Comparison of ENCODE assay signal across 8 cellular contexts in the genomic region with DNA sequence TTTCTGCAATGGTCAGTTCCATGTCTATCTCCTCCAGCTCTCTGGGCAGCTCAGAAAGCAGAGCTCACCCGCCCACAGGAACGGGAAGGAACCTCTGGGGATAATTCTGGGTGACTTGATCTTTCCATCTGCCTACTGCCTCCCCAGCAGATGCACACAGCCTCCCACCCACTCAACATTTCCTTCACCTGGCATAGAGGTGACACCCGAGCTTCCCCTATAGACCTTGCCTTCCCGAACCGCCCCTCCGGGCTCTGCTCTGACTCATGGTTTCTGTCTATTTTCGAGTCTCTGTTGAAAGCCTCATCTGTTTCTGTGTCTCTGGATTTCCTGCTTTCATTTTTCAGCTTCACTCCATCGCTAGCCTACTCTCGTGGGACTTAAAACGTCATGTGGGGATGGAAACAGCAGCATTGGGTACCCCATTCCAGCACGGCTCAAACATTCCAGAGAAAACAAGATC. TPM values are rescaled to one million over a fixed set of nuclear protein-coding genes. Genes with fewer than 3 reads are reported as not detected.
A peak's percentile ranks its signal among the peaks of the same experiment; 100 is the strongest.
DNase-seq lines count a peak whose midpoint lies in the region; ATAC-seq and TF ChIP-seq lines count a peak whose summit lies in the region.

No MANE protein-coding gene starts in this region.

- TF ChIP-seq CTCF in foreskin keratinocyte (conservative IDR thresholded peaks at IDR 0.05) = no peak

- H3K27me3 ChIP-seq in foreskin keratinocyte = no peaks in the 10 kb centered on the region

- ATAC-seq in GM19467 (IDR thresholded peaks at IDR 0.05; ENCODE audit: unreplicated experiment) = peak; percentile 75
- ATAC-seq in foreskin keratinocyte = peak; percentile 58

- H3K4me1 ChIP-seq in foreskin keratinocyte = no peaks in the 10 kb centered on the region

- DNase-seq in AG20443 (ENCODE audit: low spot score) (peak; percentile 69), HPDE6-E6E7 (ENCODE audit: extremely low spot score) (peak; percentile 76), activated T-cell treated with anti-CD3 and anti-CD28 coated beads for 48 hours (ENCODE audit: low read depth) (peak; percentile 68), foreskin keratinocyte (peak in 1 of 2 donors; percentile 42), DMS114 treated with DMSO at 0.1 percent for 48 hours (lab: John Stamatoyannopoulos, UW; ENCODE audit: unreplicated experiment) (no peak), middle frontal gyrus (ENCODE audit: extremely low spot score, low spot score) (no peak)
- peak; percentile 65 to 67 for DNase-seq in stimulated activated CD4-positive, alpha-beta T cell treated with anti-CD3 and anti-CD28 coated beads, Interleukin-2, amount 100 ng/mL, for 48 hours

- peak overlapping the region; percentile 79 for H3K27ac ChIP-seq in foreskin keratinocyte

RNA-seq across cellular contexts. Expression of gene GGA3, which starts 11.4 kb away (rescaled TPM):
- total RNA-seq in foreskin keratinocyte = 19.1 and 20.7 TPM in 2 replicates
- polyA plus RNA-seq in foreskin keratinocyte = 12.3 and 12.8 TPM in 2 replicates

RNA-seq across cellular contexts. Expression of gene MRPS7, which starts 11.6 kb away (rescaled TPM):
- total RNA-seq in foreskin keratinocyte = 105 and 110 TPM in 2 replicates
- 126 and 127 TPM in 2 replicates for polyA plus RNA-seq in foreskin keratinocyte

RNA-seq across cellular contexts. Expression of gene MIF4GD, which starts 21.0 kb away (rescaled TPM):
- 11.6 and 13.7 TPM in 2 replicates for total RNA-seq in foreskin keratinocyte
- polyA plus RNA-seq in foreskin keratinocyte = 17.8 and 19.6 TPM in 2 replicates

RNA-seq across cellular contexts. Expression of gene SLC25A19, which starts 39.2 kb away (rescaled TPM):
- total RNA-seq in foreskin keratinocyte = 12.3 and 13.2 TPM in 2 replicates
- 11.8 and 15.2 TPM in 2 replicates for polyA plus RNA-seq in foreskin keratinocyte

RNA-seq across cellular contexts. Expression of gene NUP85, which starts 44.6 kb away (rescaled TPM):
- 74.4 and 81.5 TPM in 2 replicates for total RNA-seq in foreskin keratinocyte
- polyA plus RNA-seq in foreskin keratinocyte = 55.9 and 66.9 TPM in 2 replicates

Comparison
In these comparisons a context has a peak if more than half of its experiments do, and no peak if none do; other contexts are left out.
1. DNase-seq: peak in AG20443 (single experiment), HPDE6-E6E7 (single experiment), activated T-cell treated with anti-CD3 and anti-CD28 coated beads for 48 hours (single experiment) and stimulated activated CD4-positive, alpha-beta T cell treated with anti-CD3 and anti-CD28 coated beads, Interleukin-2, amount 100 ng/mL, for 48 hours (2 of 2); none in DMS114 treated with DMSO at 0.1 percent for 48 hours (single experiment) and middle frontal gyrus (single experiment).